1 cellular context compared by ENCODE assay signal in genomic region chr1:1069711-1070676, GRCh38.
TF ChIP-seq lines count a peak whose summit lies in the region.

No MANE protein-coding gene starts in this region.

TF ChIP-seq in GM23338, 12 proteins besides CTCF, POLR2A, EP300 and RAD21:
- TF ChIP-seq CREB1 (CRISPR knock-in tag; IDR thresholded peaks at IDR 0.05; ENCODE audit: low read depth) (no peak), JUNB (IDR thresholded peaks at IDR 0.05; ENCODE audit: unreplicated experiment) (no peak), STAT1 (IDR thresholded peaks at IDR 0.05; ENCODE audit: unreplicated experiment) (no peak), POLR2AphosphoS5 (IDR thresholded peaks at IDR 0.05; ENCODE audit: low read depth) (no peak), ZNF114 (CRISPR knock-in tag; IDR thresholded peaks at IDR 0.05) (no peak), NANOG (IDR thresholded peaks at IDR 0.05; ENCODE audit: borderline replicate concordance) (no peak), EZH2 (IDR thresholded peaks at IDR 0.05; ENCODE audit: low read depth, unreplicated experiment) (no peak), EZH2phosphoT487 (IDR thresholded peaks at IDR 0.05; ENCODE audit: unreplicated experiment) (no peak), ZNF462 (CRISPR knock-in tag; IDR thresholded peaks at IDR 0.05) (no peak), ETS1 (IDR thresholded peaks at IDR 0.05) (no peak)
